ENCODE assay signal across 12 cellular contexts in the genomic region with DNA sequence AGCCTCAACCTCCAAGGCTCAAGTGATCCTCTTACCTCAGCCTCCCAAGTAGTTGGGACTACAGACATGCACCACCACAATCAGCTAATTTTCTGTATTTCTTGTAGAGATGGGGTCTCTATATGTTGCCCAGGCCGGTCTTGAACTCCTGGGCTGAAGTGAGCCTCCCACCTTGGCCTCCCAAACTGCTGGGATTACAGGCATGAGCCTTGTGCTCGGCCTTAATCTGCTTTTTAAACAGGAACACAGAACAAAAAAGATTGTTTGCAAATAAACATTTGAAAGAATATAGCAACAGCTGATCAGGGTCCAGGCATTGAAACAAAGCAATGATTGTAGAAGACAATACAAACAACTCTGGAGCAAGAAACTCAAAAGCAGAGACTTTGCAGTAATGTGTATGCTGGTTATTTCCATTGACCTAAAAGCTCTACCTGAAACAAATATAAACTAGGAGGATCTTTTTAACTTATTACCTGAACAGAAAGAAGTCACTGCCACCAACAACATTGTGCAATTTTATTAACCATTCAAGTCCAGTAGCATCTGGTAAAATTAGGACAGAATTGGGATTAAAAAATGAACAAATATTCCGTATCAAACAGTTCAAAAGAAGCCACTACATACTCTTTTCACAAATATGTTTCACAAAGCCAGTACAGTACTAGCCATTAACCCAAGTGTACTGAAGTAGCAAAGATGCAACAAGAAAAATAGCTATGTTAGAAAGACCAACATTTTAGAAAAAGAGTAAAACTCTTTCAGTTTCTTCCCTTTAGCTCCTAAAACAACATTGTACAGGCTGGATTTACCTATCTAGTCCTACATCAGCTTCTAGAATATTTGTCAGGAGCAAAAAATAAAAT. TPM values are rescaled to one million over a fixed set of nuclear protein-coding genes. Genes with fewer than 3 reads are reported as not detected.
DNase-seq lines count a peak whose midpoint lies in the region; ATAC-seq and TF ChIP-seq lines count a peak whose summit lies in the region.
"Had no signal": no experiment of that assay in that cellular context is flagged by ENCODE, and none has a peak within 500 bp of the region (broad histone marks: within the 10 kb centered on the region; RNA-seq: fewer than 3 reads in every experiment).

No MANE protein-coding gene starts in this region.

- H3K79me2 ChIP-seq in OCI-LY1 (ENCODE audit: insufficient read depth, low read length) (no peaks in the 10 kb centered on the region), PC-9 (ENCODE audit: low read depth) (no peaks in the 10 kb centered on the region)

- H3K9ac ChIP-seq in OCI-LY1 (ENCODE audit: low read length) (peak overlapping the region; percentile 37), mucosa of stomach (ENCODE audit: low read length) (peak overlapping the region; percentile 17)
- H3K9ac ChIP-seq: BLaER1 had no signal

- no peaks in the 10 kb centered on the region for H4K20me1 ChIP-seq in OCI-LY1 (ENCODE audit: insufficient read depth, low read length)
- no peaks in the 10 kb centered on the region for H4K20me1 ChIP-seq in PC-9 (ENCODE audit: insufficient read depth)
- H4K20me1 ChIP-seq: BLaER1 had no signal

- peaks cover 39 to 41% of the 10 kb centered on the region in 2 donors for H3K36me3 Mint-ChIP-seq in activated naive CD4-positive, alpha-beta T cell treated with anti-CD3 and anti-CD28 coated beads, Interleukin-2, amount 50 U/mL, for 72 hours

- BruUV-seq in PC-9 (replicated peaks; lab: Mats Ljungman, UMichigan) = no TSS peak

- H3K4me1 ChIP-seq in OCI-LY1 (ENCODE audit: insufficient read depth, low read length, severe bottlenecking) = peaks cover 23% of the 10 kb centered on the region
- peaks cover 14% of the 10 kb centered on the region for H3K4me1 ChIP-seq in mucosa of stomach (ENCODE audit: control insufficient read depth, insufficient read depth, low read length)
- no peaks in the 10 kb centered on the region for H3K4me1 ChIP-seq in PC-9 (replicated peaks; ENCODE audit: insufficient read depth)
- H3K4me1 ChIP-seq: BLaER1 had no signal

- H3K4me3 ChIP-seq in GM08714 (ENCODE audit: low read length) = peak overlapping the region; percentile 58; the same call in 1 of the 2 replicates
- H3K4me3 ChIP-seq in OCI-LY1 (ENCODE audit: low read depth, low read length, poor library complexity, severe bottlenecking) = no peak overlapping the region
- no peak overlapping the region for H3K4me3 ChIP-seq in mucosa of stomach (ENCODE audit: low read length)
- no peak overlapping the region for H3K4me3 ChIP-seq in PC-9
- H3K4me3 ChIP-seq: BLaER1 had no signal

- H2AFZ ChIP-seq in OCI-LY1 (ENCODE audit: low read length) = peak overlapping the region; percentile 87
- H2AFZ ChIP-seq in PC-9 = no peak overlapping the region

- no peak for DNase-seq in activated naive CD4-positive, alpha-beta T cell treated with anti-CD3 and anti-CD28 coated beads, Interleukin-2, amount 50 U/mL, for 72 hours (ENCODE audit: low spot score in 2 of 2)
- DNase-seq in PC-9 = no peak
- DNase-seq: heart left ventricle, HFFc6, T-helper 2 cell had no signal

- H3K27me3 ChIP-seq in OCI-LY1 (ENCODE audit: insufficient read depth, low read length) = no peaks in the 10 kb centered on the region
- H3K27me3 ChIP-seq in mucosa of stomach (ENCODE audit: control insufficient read depth, insufficient read depth, low read length) = no peaks in the 10 kb centered on the region
- no peaks in the 10 kb centered on the region for H3K27me3 ChIP-seq in PC-9 (ENCODE audit: insufficient read depth, low read depth)
- H3K27me3 ChIP-seq: BLaER1, heart left ventricle had no signal

- H3K27ac ChIP-seq in OCI-LY1 (ENCODE audit: low read depth, low read length, poor library complexity, severe bottlenecking) = peak overlapping the region; percentile 77
- no peak overlapping the region for H3K27ac ChIP-seq in PC-9
- H3K27ac ChIP-seq: BLaER1 had no signal

- H3K27ac Mint-ChIP-seq in activated naive CD4-positive, alpha-beta T cell treated with anti-CD3 and anti-CD28 coated beads, Interleukin-2, amount 50 U/mL, for 72 hours = no peak overlapping the region
- H3K27ac Mint-ChIP-seq: HFFc6 had no signal

- no peaks in the 10 kb centered on the region for H3K9me2 ChIP-seq in OCI-LY1 (ENCODE audit: low read depth, low read length)
- H3K9me2 ChIP-seq in PC-9 (ENCODE audit: insufficient read depth) = no peaks in the 10 kb centered on the region

- peaks cover 8% of the 10 kb centered on the region for H3K36me3 ChIP-seq in OCI-LY1 (ENCODE audit: insufficient read depth, low read length)
- no peaks in the 10 kb centered on the region for H3K36me3 ChIP-seq in mucosa of stomach (ENCODE audit: control insufficient read depth, insufficient read depth, low read length)
- H3K36me3 ChIP-seq in PC-9 (ENCODE audit: low read depth) = no peaks in the 10 kb centered on the region

- peaks cover 10 to 19% of the 10 kb centered on the region in 2 donors for H3K9me3 Mint-ChIP-seq in activated naive CD4-positive, alpha-beta T cell treated with anti-CD3 and anti-CD28 coated beads, Interleukin-2, amount 50 U/mL, for 72 hours

- H3K4me2 ChIP-seq in OCI-LY1 (ENCODE audit: low read length) (peak overlapping the region; percentile 53), PC-9 (no peak overlapping the region)
- H3K4me2 ChIP-seq: BLaER1 had no signal

- intact Hi-C loops in PC-9 (cut with micrococcal nuclease; ENCODE audit: unreplicated experiment) = no loop called here

- POLR2A ChIA-PET in PC-9 (lab: Charles Lee; ENCODE audit: unreplicated experiment) = interaction anchor here (0.5 to 0.7 kb wide), 7 partner anchors 17 to 580 kb away, joined by 3 to 8 read pairs (median 4); a partner anchor contains a TSS

- H3F3A ChIP-seq in OCI-LY1 (ENCODE audit: insufficient read depth, low read length) = no peaks in the 10 kb centered on the region
- 0 out of 2 replicates have a peak, but pooled peaks cover 6% of the 10 kb centered on the region for H3F3A ChIP-seq in PC-9 (ENCODE audit: insufficient read depth, low read depth)

- H3K9me3 ChIP-seq in OCI-LY1 (ENCODE audit: low read length) (peaks cover 5% of the 10 kb centered on the region; the same call in 1 of the 2 replicates), mucosa of stomach (ENCODE audit: control insufficient read depth, low read length) (no peaks in the 10 kb centered on the region), PC-9 (ENCODE audit: insufficient read depth, low read depth) (no peaks in the 10 kb centered on the region)

- TF ChIP-seq CTCF in OCI-LY1 (IDR thresholded peaks at IDR 0.05; ENCODE audit: low read length) (no peak), PC-9 (conservative IDR thresholded peaks at IDR 0.05) (no peak)

- ATAC-seq in GM21390 (IDR thresholded peaks at IDR 0.05; ENCODE audit: unreplicated experiment) = peak; percentile 13
- no peak for ATAC-seq in activated naive CD4-positive, alpha-beta T cell treated with anti-CD3 and anti-CD28 coated beads, Interleukin-2, amount 50 U/mL, for 72 hours
- ATAC-seq in GM21381 (IDR thresholded peaks at IDR 0.05; ENCODE audit: unreplicated experiment) = no peak
- no peak for ATAC-seq in HG02623 (IDR thresholded peaks at IDR 0.05; ENCODE audit: unreplicated experiment)

- CTCF ChIA-PET in PC-9 (lab: Charles Lee) = interaction anchor here (0.6 to 1.1 kb wide), 3 partner anchors 18 to 127 kb away, joined by 3 read pairs; no protein-coding TSS in a partner anchor

RNA-seq across cellular contexts. Expression of a gene that starts 14.2 kb away (rescaled TPM):
- 10 to 100 TPM in 1 of 2 donors, 1 to 10 TPM in 1; 4.8 to 18.8 TPM for total RNA-seq in activated naive CD4-positive, alpha-beta T cell treated with anti-CD3 and anti-CD28 coated beads, Interleukin-2, amount 50 U/mL, for 72 hours
- 6.2 and 7.4 TPM in 2 replicates for total RNA-seq in PC-9 (2021)

RNA-seq across cellular contexts. Expression of a gene that starts 55.2 kb away (rescaled TPM):
- total RNA-seq in activated naive CD4-positive, alpha-beta T cell treated with anti-CD3 and anti-CD28 coated beads, Interleukin-2, amount 50 U/mL, for 72 hours = 1 to 10 TPM in 1 of 2 donors, under 1 TPM in 1; 0.78 to 1.3 TPM
- 2.2 and 2.4 TPM in 2 replicates for total RNA-seq in PC-9 (2021)
